In the genomic region with DNA sequence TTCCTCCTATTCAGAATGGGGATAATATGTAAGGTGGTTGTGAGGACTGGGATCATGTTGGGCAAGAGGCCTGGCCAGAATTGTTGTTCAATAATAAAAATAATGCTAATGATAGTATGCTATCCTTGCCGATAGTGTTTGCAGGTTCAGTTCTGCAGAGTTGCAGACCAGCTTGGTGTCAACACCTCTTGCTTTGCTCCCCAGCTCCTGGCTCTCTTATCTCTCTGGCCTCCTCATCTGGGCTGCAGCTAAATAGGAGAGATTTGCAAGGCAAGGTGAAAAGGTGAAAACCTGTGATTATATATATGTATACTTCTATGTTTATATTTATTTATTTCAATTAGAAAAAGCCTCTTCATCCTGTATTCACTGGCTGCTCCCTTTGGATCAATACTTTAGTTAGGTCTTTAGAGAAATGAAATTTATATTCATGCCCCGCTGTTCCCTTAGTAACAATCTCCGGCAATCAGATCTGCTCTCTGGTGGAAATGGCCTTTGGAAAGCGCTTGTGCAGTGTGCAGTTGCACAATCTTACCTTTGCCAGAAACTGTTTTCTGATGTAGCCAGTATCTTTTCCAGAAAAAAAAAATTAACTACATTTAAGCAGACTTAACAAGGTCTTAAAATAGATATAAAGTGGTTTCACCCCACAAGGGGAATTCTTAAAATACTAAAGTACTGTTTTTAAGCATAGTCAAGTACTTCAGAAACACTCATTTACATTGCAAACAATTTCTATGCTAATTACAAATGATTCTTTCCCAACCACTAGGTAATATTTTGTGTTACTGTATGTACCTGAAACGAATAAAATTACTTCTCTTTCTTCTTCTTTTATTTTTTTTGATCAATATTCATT, we compare ENCODE assay signal across 10 cellular contexts. TPM values are rescaled to one million over a fixed set of nuclear protein-coding genes. Genes with fewer than 3 reads are reported as not detected.
"Had no signal": no experiment of that assay in that cellular context is flagged by ENCODE, and none has a peak within 500 bp of the region (broad histone marks: within the 10 kb centered on the region; RNA-seq: fewer than 3 reads in every experiment).

No MANE protein-coding gene starts in this region.

- H3K9me3 ChIP-seq: heart right ventricle, transverse colon had no signal

- ATAC-seq: activated CD8-positive, alpha-beta memory T cell treated with anti-CD3 and anti-CD28 coated beads, Interleukin-2, amount 10 ng/mL, durations not matched to agents 7 days and 5 days; activated T-cell treated with anti-CD3 and anti-CD28 coated beads, Interleukin-2, amount 50 U/mL, for 4 hours; stimulated activated effector memory CD8-positive, alpha-beta T cell treated with anti-CD3 and anti-CD28 coated beads, Interleukin-12 subunit alpha, Interleukin-12 subunit beta, amount 100 ng/mL, for 72 hours had no signal

- H3K4me3 ChIP-seq: heart right ventricle, transverse colon had no signal

- H3K36me3 ChIP-seq: heart right ventricle, transverse colon had no signal

- DNase-seq: activated CD4-positive, alpha-beta T cell treated with anti-CD3 and anti-CD28 coated beads, Interleukin-2, amount 50 U/mL, for 4 hours; activated CD4-positive, CD25-positive, alpha-beta regulatory T cell treated with anti-CD3 and anti-CD28 coated beads, Interleukin-2, amount 50 U/mL, for 72 hours; activated CD8-positive, alpha-beta memory T cell treated with anti-CD3 and anti-CD28 coated beads, Interleukin-2, amount 10 ng/mL, durations not matched to agents 7 days and 5 days; activated T-cell treated with anti-CD3 and anti-CD28 coated beads, Interleukin-2, amount 50 U/mL, for 4 hours; heart right ventricle; transverse colon had no signal

- H3K27ac ChIP-seq: heart right ventricle, transverse colon had no signal

- H3K27me3 ChIP-seq: heart right ventricle, transverse colon had no signal

- H3K4me1 ChIP-seq: transverse colon had no signal

RNA-seq across cellular contexts. Expression of gene ACVRL1, which starts 25.1 kb away (rescaled TPM):
- total RNA-seq: activated CD8-positive, alpha-beta memory T cell treated with anti-CD3 and anti-CD28 coated beads, Interleukin-2, amount 10 ng/mL, durations not matched to agents 7 days and 5 days had no signal

RNA-seq across cellular contexts. Expression of gene ANKRD33, which starts 44.5 kb away (rescaled TPM):
- total RNA-seq: activated CD8-positive, alpha-beta memory T cell treated with anti-CD3 and anti-CD28 coated beads, Interleukin-2, amount 10 ng/mL, durations not matched to agents 7 days and 5 days; activated T-cell treated with anti-CD3 and anti-CD28 coated beads, Interleukin-2, amount 50 U/mL, for 4 hours; bronchial epithelial cell; frontal cortex; heart right ventricle; osteoblast; transverse colon had no signal
